ENCODE assay signal across 27 cellular contexts in genomic region chr9:89052470-89053097, GRCh38.
DNase-seq lines count a peak whose midpoint lies in the region; ATAC-seq and TF ChIP-seq lines count a peak whose summit lies in the region.
"Had no signal": no experiment of that assay in that cellular context is flagged by ENCODE, and none has a peak within 500 bp of the region (broad histone marks: within the 10 kb centered on the region; RNA-seq: fewer than 3 reads in every experiment).

No MANE protein-coding gene starts in this region.

- no peaks in the 10 kb centered on the region for H3K4me1 ChIP-seq in left ventricle myocardium inferior
- H3K4me1 ChIP-seq in CD8-positive, alpha-beta memory T cell (ENCODE audit: insufficient read depth, low read length) = no peaks in the 10 kb centered on the region

- no peaks in the 10 kb centered on the region for H3K27me3 Mint-ChIP-seq in brain
- peaks cover 3 to 20% of the 10 kb centered on the region in 2 donors for H3K27me3 Mint-ChIP-seq in CD8-positive, alpha-beta memory T cell
- H3K27me3 Mint-ChIP-seq: progenitor cell of endocrine pancreas had no signal

- H3K27ac ChIP-seq in left ventricle myocardium inferior (replicated peaks) = peak overlapping the region; percentile 55
- H3K27ac ChIP-seq in CD8-positive, alpha-beta memory T cell (ENCODE audit: low read depth, low read length) = no peak overlapping the region
- H3K27ac ChIP-seq: neutrophil, VCaP had no signal

- H3K27ac Mint-ChIP-seq in brain = peak overlapping the region in 3 of 5 experiments; percentile 24 to 95 (median 60)
- H3K27ac Mint-ChIP-seq in CD8-positive, alpha-beta memory T cell = no peak overlapping the region
- H3K27ac Mint-ChIP-seq: activated naive CD8-positive, alpha-beta T cell treated with anti-CD3 and anti-CD28 coated beads, Interleukin-2, amount 10 ng/mL, durations not matched to agents 7 days and 5 days; activated T-cell treated with anti-CD3 and anti-CD28 coated beads, Interleukin-2, amount 50 U/mL, for 24 hours; B cell; CD8-positive, alpha-beta T cell; memory B cell; progenitor cell of endocrine pancreas; T-helper 17 cell had no signal

- no peak overlapping the region for H3K4me3 ChIP-seq in left ventricle myocardium inferior
- H3K4me3 ChIP-seq in CD8-positive, alpha-beta memory T cell (ENCODE audit: low read length) = no peak overlapping the region
- H3K4me3 ChIP-seq: dorsolateral prefrontal cortex had no signal

- H3K4me1 Mint-ChIP-seq in brain = no peaks in the 10 kb centered on the region
- H3K4me1 Mint-ChIP-seq in CD8-positive, alpha-beta memory T cell = no peaks in the 10 kb centered on the region
- H3K4me1 Mint-ChIP-seq: activated naive CD8-positive, alpha-beta T cell treated with anti-CD3 and anti-CD28 coated beads, Interleukin-2, amount 10 ng/mL, durations not matched to agents 7 days and 5 days; B cell; memory B cell; T-helper 17 cell had no signal

- H3K36me3 Mint-ChIP-seq in brain = peaks cover 35% of the 10 kb centered on the region
- no peaks in the 10 kb centered on the region for H3K36me3 Mint-ChIP-seq in CD8-positive, alpha-beta memory T cell
- H3K36me3 Mint-ChIP-seq: activated naive CD8-positive, alpha-beta T cell treated with anti-CD3 and anti-CD28 coated beads, Interleukin-2, amount 10 ng/mL, durations not matched to agents 7 days and 5 days; CD8-positive, alpha-beta T cell; memory B cell had no signal

- DNase-seq in Right ventricle myocardium inferior (ENCODE audit: missing footprints) (no peak), cardiac septum (ENCODE audit: low spot score) (no peak), left ventricle myocardium inferior (no peak)
- DNase-seq in CD8-positive, alpha-beta memory T cell = no peak
- DNase-seq: activated CD4-positive, alpha-beta T cell treated with anti-CD3 and anti-CD28 coated beads for 48 hours; activated gamma-delta T cell; activated naive CD8-positive, alpha-beta T cell treated with anti-CD3 and anti-CD28 coated beads, Interleukin-2, amount 10 ng/mL, durations not matched to agents 7 days and 5 days; activated T-cell treated with anti-CD3 and anti-CD28 coated beads, Interleukin-2, amount 50 U/mL, for 24 hours; CD8-positive, alpha-beta T cell; DMS153; NCI-H1048; NCI-H187; NCI-H748 treated with DMSO at 0.1 percent for 48 hours; SK-N-SH; stimulated activated CD4-positive, alpha-beta T cell treated with anti-CD3 and anti-CD28 coated beads, Interleukin-15, amount 100 ng/mL, for 24 hours; stimulated activated naive CD4-positive, alpha-beta T cell; T-helper 17 cell had no signal

- H3K4me3 Mint-ChIP-seq in brain = no peak overlapping the region
- H3K4me3 Mint-ChIP-seq in CD8-positive, alpha-beta memory T cell = no peak overlapping the region
- H3K4me3 Mint-ChIP-seq: activated naive CD8-positive, alpha-beta T cell treated with anti-CD3 and anti-CD28 coated beads, Interleukin-2, amount 10 ng/mL, durations not matched to agents 7 days and 5 days; activated T-cell treated with anti-CD3 and anti-CD28 coated beads, Interleukin-2, amount 50 U/mL, for 24 hours; B cell; CD8-positive, alpha-beta T cell; memory B cell; T-helper 17 cell had no signal

- no peaks in the 10 kb centered on the region for H3K36me3 ChIP-seq in left ventricle myocardium inferior
- no peaks in the 10 kb centered on the region for H3K36me3 ChIP-seq in CD8-positive, alpha-beta memory T cell (ENCODE audit: insufficient read depth, low read length)
- H3K36me3 ChIP-seq: neutrophil had no signal

- no peaks in the 10 kb centered on the region for H3K9me3 Mint-ChIP-seq in brain
- peaks cover 0 to 2% (median 0%) of the 10 kb centered on the region in 5 donors for H3K9me3 Mint-ChIP-seq in CD8-positive, alpha-beta memory T cell
- H3K9me3 Mint-ChIP-seq: activated naive CD8-positive, alpha-beta T cell treated with anti-CD3 and anti-CD28 coated beads, Interleukin-2, amount 10 ng/mL, durations not matched to agents 7 days and 5 days; activated T-cell treated with anti-CD3 and anti-CD28 coated beads, Interleukin-2, amount 50 U/mL, for 24 hours; CD8-positive, alpha-beta T cell; memory B cell had no signal

- POLR2A ChIA-PET in CD8-positive, alpha-beta memory T cell (lab: Charles Lee) = no interaction called here

- CTCF ChIA-PET in CD8-positive, alpha-beta memory T cell (lab: Charles Lee) = no interaction called here

- H3K9me3 ChIP-seq in left ventricle myocardium inferior (replicated peaks) = no peaks in the 10 kb centered on the region
- H3K9me3 ChIP-seq in CD8-positive, alpha-beta memory T cell (ENCODE audit: low read length) = no peaks in the 10 kb centered on the region
- H3K9me3 ChIP-seq: neutrophil, SK-N-SH had no signal

- intact Hi-C loops in Right ventricle myocardium inferior (cut with DNase I) (no loop called here), cardiac septum (cut with DNase I) (no loop called here), left ventricle myocardium inferior (cut with micrococcal nuclease) (no loop called here)

- TF ChIP-seq CTCF in brain (conservative IDR thresholded peaks at IDR 0.05) (no peak), left ventricle myocardium inferior (IDR thresholded peaks at IDR 0.05; ENCODE audit: borderline replicate concordance) (no peak)

- H3K27me3 ChIP-seq in left ventricle myocardium inferior (ENCODE audit: low read depth) = no peaks in the 10 kb centered on the region
- H3K27me3 ChIP-seq in CD8-positive, alpha-beta memory T cell (ENCODE audit: insufficient read depth, low read length, poor library complexity, severe bottlenecking) = no peaks in the 10 kb centered on the region
- H3K27me3 ChIP-seq: dorsolateral prefrontal cortex had no signal

- peak; percentile 90 for ATAC-seq in Right ventricle myocardium inferior
- no peak for ATAC-seq in HG03095 (IDR thresholded peaks at IDR 0.05; ENCODE audit: unreplicated experiment)
- no peak for ATAC-seq in GM21381 (IDR thresholded peaks at IDR 0.05; ENCODE audit: unreplicated experiment)
- no peak for ATAC-seq in HG02973 (IDR thresholded peaks at IDR 0.05; ENCODE audit: unreplicated experiment)
- ATAC-seq: CD8-positive, alpha-beta T cell; T-helper 17 cell had no signal

Comparison
In these comparisons a context has a peak if more than half of its experiments do, and no peak if none do; other contexts are left out.
1. H3K27ac Mint-ChIP-seq: peak in brain (3 of 5); none in CD8-positive, alpha-beta memory T cell (0 of 8).